30 cellular contexts compared by ENCODE assay signal in genomic region chr6:109370336-109370735, GRCh38.
"Had no signal": no experiment of that assay in that cellular context is flagged by ENCODE, and none has a peak within 500 bp of the region (broad histone marks: within the 10 kb centered on the region; RNA-seq: fewer than 3 reads in every experiment).

No MANE protein-coding gene starts in this region.

- H3K4me1 ChIP-seq: uterus had no signal

- H3K27me3 Mint-ChIP-seq: effector memory CD8-positive, alpha-beta T cell; stimulated activated naive B cell treated with anti-CD40 and anti-IgM and Interleukin-4, amounts not matched to agents 10 μg/mL and 1 μg/mL and 100 μg/mL, for 72 hours had no signal

- H3K36me3 ChIP-seq: uterus had no signal

- DNase-seq: activated CD4-positive, alpha-beta T cell treated with anti-CD3 and anti-CD28 coated beads for 4 hours; activated CD8-positive, alpha-beta memory T cell treated with anti-CD3 and anti-CD28 coated beads for 24 hours; activated CD8-positive, alpha-beta memory T cell treated with anti-CD3 and anti-CD28 coated beads, Interleukin-2, amount 50 U/mL, for 4 hours; activated gamma-delta T cell; adrenal gland; central memory CD4-positive, alpha-beta T cell; dorsolateral prefrontal cortex; effector memory CD8-positive, alpha-beta T cell; head of caudate nucleus; hypothalamus; left ventricle myocardium superior; mammary epithelial cell; midbrain; nucleus accumbens; right lobe of liver; small intestine; stimulated activated CD4-positive, alpha-beta T cell treated with anti-CD3 and anti-CD28 coated beads, Interleukin-2, amount 100 ng/mL, for 24 hours; stimulated activated naive B cell treated with anti-CD40 and anti-IgM and Interleukin-4, amounts not matched to agents 10 μg/mL and 1 μg/mL and 100 μg/mL, for 72 hours; T1000; testis; trophoblast cell; uterus had no signal

- H3K27ac ChIP-seq: adrenal gland, ascending aorta, esophagus muscularis mucosa, gastroesophageal sphincter, parathyroid adenoma, right lobe of liver, uterus had no signal

- ATAC-seq: activated naive CD4-positive, alpha-beta T cell treated with anti-CD3 and anti-CD28 coated beads, Interleukin-2, amount 50 U/mL, for 72 hours; effector memory CD8-positive, alpha-beta T cell; gastroesophageal sphincter; left ventricle myocardium superior; stimulated activated naive B cell treated with anti-CD40 and anti-IgM and Interleukin-4, amounts not matched to agents 10 μg/mL and 1 μg/mL and 100 μg/mL, for 72 hours; WTC11 had no signal

- H3K4me1 Mint-ChIP-seq: WTC11 had no signal

- H3K4me3 ChIP-seq: adrenal gland, ascending aorta, dorsolateral prefrontal cortex, esophagus muscularis mucosa, gastroesophageal sphincter, right lobe of liver, testis, uterus had no signal

- H3K9me3 ChIP-seq: adrenal gland, ascending aorta, esophagus muscularis mucosa, gastroesophageal sphincter, right lobe of liver, testis, uterus had no signal

- H3K9me3 Mint-ChIP-seq: activated naive CD4-positive, alpha-beta T cell treated with anti-CD3 and anti-CD28 coated beads, Interleukin-2, amount 50 U/mL, for 72 hours; effector memory CD8-positive, alpha-beta T cell; nephron; stimulated activated naive B cell treated with anti-CD40 and anti-IgM and Interleukin-4, amounts not matched to agents 10 μg/mL and 1 μg/mL and 100 μg/mL, for 72 hours; T-helper 1 cell treated with Interleukin-12 subunit alpha and Interleukin-12 subunit beta and Interleukin-4 antibody, amounts not matched to agents 30 μg/mL and 1 μg/mL, for 36 hours; WTC11 had no signal

- H3K27ac Mint-ChIP-seq: nephron; stimulated activated naive B cell treated with anti-CD40 and anti-IgM and Interleukin-4, amounts not matched to agents 10 μg/mL and 1 μg/mL and 100 μg/mL, for 72 hours; T-helper 1 cell treated with Interleukin-12 subunit alpha and Interleukin-12 subunit beta and Interleukin-4 antibody, amounts not matched to agents 30 μg/mL and 1 μg/mL, for 36 hours; WTC11 had no signal

- H3K4me3 Mint-ChIP-seq: effector memory CD8-positive, alpha-beta T cell; nephron; stimulated activated naive B cell treated with anti-CD40 and anti-IgM and Interleukin-4, amounts not matched to agents 10 μg/mL and 1 μg/mL and 100 μg/mL, for 72 hours; T-helper 1 cell treated with Interleukin-12 subunit alpha and Interleukin-12 subunit beta and Interleukin-4 antibody, amounts not matched to agents 30 μg/mL and 1 μg/mL, for 36 hours; WTC11 had no signal

- H3K9ac ChIP-seq: parathyroid adenoma had no signal

- H3K27me3 ChIP-seq: adrenal gland, ascending aorta, dorsolateral prefrontal cortex, esophagus muscularis mucosa, gastroesophageal sphincter, right lobe of liver, testis, uterus had no signal
